ENCODE assay signal across 8 cellular contexts in genomic region chr17:45894022-45894784, GRCh38. TPM values are rescaled to one million over a fixed set of nuclear protein-coding genes. Genes with fewer than 3 reads are reported as not detected.
DNase-seq lines count a peak whose midpoint lies in the region; ATAC-seq and TF ChIP-seq lines count a peak whose summit lies in the region.

MAPT (plus strand) TSS chr17:45894554; CDS start chr17:45962338, 67,784 bp downstream.

- intact Hi-C loops in breast epithelium (cut with DNase I; ENCODE audit: low total_unique reads): no loop called here

- TF ChIP-seq POLR2A in breast epithelium (IDR thresholded peaks at IDR 0.05): no peak

- H3K36me3 ChIP-seq in breast epithelium (no peaks in the 10 kb centered on the region), iPS-18a (ENCODE audit: control insufficient read depth, low read depth, low read length) (no peaks in the 10 kb centered on the region)

- H3K27me3 ChIP-seq in breast epithelium (peaks cover 0 to 28% of the 10 kb centered on the region in 2 donors), iPS-18a (ENCODE audit: control insufficient read depth, insufficient read depth, low read length) (peaks cover 86% of the 10 kb centered on the region)

- ATAC-seq in HG02943 (IDR thresholded peaks at IDR 0.05; ENCODE audit: low read depth, unreplicated experiment) (peak; percentile 59), GM18511 (IDR thresholded peaks at IDR 0.05; ENCODE audit: unreplicated experiment) (no peak)

- H3K4me1 ChIP-seq in breast epithelium (peaks cover 0 to 8% of the 10 kb centered on the region in 2 donors), iPS-18a (ENCODE audit: control insufficient read depth, low read depth, low read length) (peaks cover 3% of the 10 kb centered on the region)

- peak within 1 kb of the TSS; percentile 91 for H3K27ac ChIP-seq in VCaP
- H3K27ac ChIP-seq in breast epithelium: peak within 1 kb of the TSS; percentile 42 to 73
- no peak within 1 kb of the TSS for H3K27ac ChIP-seq in iPS-18a (ENCODE audit: low read length)

- DNase-seq in ELR (ENCODE audit: low read depth) (peak; percentile 90), NCI-H2107 (lab: John Stamatoyannopoulos, UW) (peak; percentile 83), breast epithelium (ENCODE audit: low spot score in 2 of 2) (peak; percentile 78 to 89), skeletal muscle cell (ENCODE audit: low read depth) (peak; percentile 69)

- peak within 1 kb of the TSS; percentile 58 for H3K9ac ChIP-seq in iPS-18a (ENCODE audit: low read length)

- peak within 1 kb of the TSS; percentile 70 to 96 (median 81) for H3K4me3 ChIP-seq in breast epithelium
- peak within 1 kb of the TSS; percentile 61 for H3K4me3 ChIP-seq in iPS-18a (ENCODE audit: low read length)
- H3K4me3 ChIP-seq in skeletal muscle cell (ENCODE audit: low read depth, low read length): peak within 1 kb of the TSS; percentile 74

- no peaks in the 10 kb centered on the region for H3K9me3 ChIP-seq in breast epithelium
- H3K9me3 ChIP-seq in iPS-18a (ENCODE audit: control insufficient read depth, low read depth, low read length): no peaks in the 10 kb centered on the region

- peak; percentile 100 for TF ChIP-seq CTCF in VCaP (conservative IDR thresholded peaks at IDR 0.05)
- peak; percentile 13 to 97 (median 58) for TF ChIP-seq CTCF in breast epithelium (IDR thresholded peaks at IDR 0.05)

RNA-seq across cellular contexts. Expression of gene MAPT, which starts in this region (rescaled TPM):
- 10 to 100 TPM in 2 of 3 donors, 1 to 10 TPM in 1; 9.9 to 15.1 (median 12.4) TPM for total RNA-seq in breast epithelium
